Comparison of ENCODE assay signal across 1 cellular context in the genomic region with DNA sequence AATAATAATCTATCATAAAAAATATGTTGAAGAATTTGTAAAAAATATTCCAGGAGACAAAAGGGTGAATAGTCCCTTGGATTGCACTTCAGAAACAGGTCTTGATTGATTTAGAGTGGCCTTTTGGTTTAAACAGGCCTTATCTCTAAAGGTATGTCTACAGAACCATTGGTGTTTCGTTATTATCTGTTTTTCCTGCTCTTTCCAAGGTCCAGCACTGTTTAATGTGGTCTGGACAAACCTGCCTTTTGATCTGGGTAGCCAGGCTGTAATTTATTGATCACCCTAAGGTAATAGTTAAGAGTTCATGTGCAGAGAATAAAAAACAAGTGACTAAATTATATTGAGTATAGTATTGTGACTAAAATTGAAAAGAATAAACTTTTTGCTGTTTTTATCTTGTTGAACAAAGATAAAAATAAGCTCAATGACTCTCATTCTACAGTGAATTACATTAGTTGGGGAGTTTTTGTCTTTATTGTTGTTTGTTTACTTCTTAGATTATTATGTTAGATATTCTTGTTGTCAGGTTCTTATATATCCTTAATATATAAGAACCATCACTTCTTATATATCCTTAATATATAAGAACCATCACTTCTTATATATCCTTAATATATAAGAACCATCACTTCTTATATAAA.
TF ChIP-seq lines count a peak whose summit lies in the region.

No MANE protein-coding gene starts in this region.

TF ChIP-seq in HepG2, 621 proteins besides CTCF, POLR2A, EP300 and RAD21 (continued from another document and continues in another):
- TF ChIP-seq NR2F1 (CRISPR knock-in tag; IDR thresholded peaks at IDR 0.05) = peak in 1 of 2 experiments; percentile 74; a peak in 3 of 4 replicates
- TF ChIP-seq CC2D1A (CRISPR knock-in tag; IDR thresholded peaks at IDR 0.05) = no peak
- TF ChIP-seq SMYD3 (CRISPR knock-in tag; IDR thresholded peaks at IDR 0.05) = no peak
- TF ChIP-seq ZNF558 (CRISPR knock-in tag; IDR thresholded peaks at IDR 0.05; ENCODE audit: borderline replicate concordance) = no peak
- no peak for TF ChIP-seq ZZZ3 (CRISPR knock-in tag; IDR thresholded peaks at IDR 0.05; ENCODE audit: borderline replicate concordance)
- no peak for TF ChIP-seq MLLT10 (CRISPR knock-in tag; IDR thresholded peaks at IDR 0.05)
- no peak for TF ChIP-seq ZNF75D (CRISPR knock-in tag; IDR thresholded peaks at IDR 0.05; ENCODE audit: borderline replicate concordance)
- TF ChIP-seq ZNF18 (CRISPR knock-in tag; IDR thresholded peaks at IDR 0.05; ENCODE audit: insufficient replicate concordance) = no peak
- TF ChIP-seq SP2 (CRISPR knock-in tag; IDR thresholded peaks at IDR 0.05) = no peak
- TF ChIP-seq, protein P1, sequence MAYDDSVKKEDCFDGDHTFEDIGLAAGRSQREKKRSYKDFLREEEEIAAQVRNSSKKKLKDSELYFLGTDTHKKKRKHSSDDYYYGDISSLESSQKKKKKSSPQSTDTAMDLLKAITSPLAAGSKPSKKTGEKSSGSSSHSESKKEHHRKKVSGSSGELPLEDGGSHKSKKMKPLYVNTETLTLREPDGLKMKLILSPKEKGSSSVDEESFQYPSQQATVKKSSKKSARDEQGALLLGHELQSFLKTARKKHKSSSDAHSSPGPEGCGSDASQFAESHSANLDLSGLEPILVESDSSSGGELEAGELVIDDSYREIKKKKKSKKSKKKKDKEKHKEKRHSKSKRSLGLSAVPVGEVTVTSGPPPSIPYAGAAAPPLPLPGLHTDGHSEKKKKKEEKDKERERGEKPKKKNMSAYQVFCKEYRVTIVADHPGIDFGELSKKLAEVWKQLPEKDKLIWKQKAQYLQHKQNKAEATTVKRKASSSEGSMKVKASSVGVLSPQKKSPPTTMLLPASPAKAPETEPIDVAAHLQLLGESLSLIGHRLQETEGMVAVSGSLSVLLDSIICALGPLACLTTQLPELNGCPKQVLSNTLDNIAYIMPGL (CRISPR knock-in tag; IDR thresholded peaks at IDR 0.05; ENCODE audit: borderline replicate concordance in 1 of 2, low read depth in 1 of 2) = no peak
- no peak for TF ChIP-seq ZNF460 (CRISPR knock-in tag; IDR thresholded peaks at IDR 0.05; ENCODE audit: borderline replicate concordance)
- TF ChIP-seq FOXP4 (CRISPR knock-in tag; IDR thresholded peaks at IDR 0.05) = peak; percentile 98
- TF ChIP-seq ZNF704 (CRISPR knock-in tag; IDR thresholded peaks at IDR 0.05; ENCODE audit: borderline replicate concordance) = no peak
- TF ChIP-seq PITX1 (CRISPR knock-in tag; IDR thresholded peaks at IDR 0.05) = peak; percentile 93
- TF ChIP-seq YY1 (IDR thresholded peaks at IDR 0.05; ENCODE audit: insufficient read depth, insufficient replicate concordance, low read depth, low read length) = no peak
- TF ChIP-seq ZNF780A (CRISPR knock-in tag; IDR thresholded peaks at IDR 0.05) = no peak
- TF ChIP-seq ESRRA (CRISPR knock-in tag; IDR thresholded peaks at IDR 0.05; ENCODE audit: low read depth) = 0 out of 2 replicates have a peak, but pooled peaks have one; percentile 23
- TF ChIP-seq, protein P2, sequence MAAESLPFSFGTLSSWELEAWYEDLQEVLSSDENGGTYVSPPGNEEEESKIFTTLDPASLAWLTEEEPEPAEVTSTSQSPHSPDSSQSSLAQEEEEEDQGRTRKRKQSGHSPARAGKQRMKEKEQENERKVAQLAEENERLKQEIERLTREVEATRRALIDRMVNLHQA (CRISPR knock-in tag; IDR thresholded peaks at IDR 0.05) = 0 out of 2 replicates have a peak, but pooled peaks have one; percentile 36
- TF ChIP-seq, protein P3, sequence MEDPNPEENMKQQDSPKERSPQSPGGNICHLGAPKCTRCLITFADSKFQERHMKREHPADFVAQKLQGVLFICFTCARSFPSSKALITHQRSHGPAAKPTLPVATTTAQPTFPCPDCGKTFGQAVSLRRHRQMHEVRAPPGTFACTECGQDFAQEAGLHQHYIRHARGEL (CRISPR knock-in tag; IDR thresholded peaks at IDR 0.05) = no peak
- TF ChIP-seq ZNF878 (CRISPR knock-in tag; IDR thresholded peaks at IDR 0.05) = no peak
- no peak for TF ChIP-seq CENPX (CRISPR knock-in tag; IDR thresholded peaks at IDR 0.05)
- TF ChIP-seq ZNF891 (CRISPR knock-in tag; IDR thresholded peaks at IDR 0.05) = no peak
- TF ChIP-seq STAG1 (CRISPR knock-in tag; IDR thresholded peaks at IDR 0.05) = peak; percentile 30; the same call in 1 of the 2 replicates
- no peak for TF ChIP-seq ZNF143 (CRISPR knock-in tag; IDR thresholded peaks at IDR 0.05)
- TF ChIP-seq ZNF687 (CRISPR knock-in tag; IDR thresholded peaks at IDR 0.05) = no peak
- TF ChIP-seq NFYC (CRISPR knock-in tag; IDR thresholded peaks at IDR 0.05) = no peak
- TF ChIP-seq, protein P4, sequence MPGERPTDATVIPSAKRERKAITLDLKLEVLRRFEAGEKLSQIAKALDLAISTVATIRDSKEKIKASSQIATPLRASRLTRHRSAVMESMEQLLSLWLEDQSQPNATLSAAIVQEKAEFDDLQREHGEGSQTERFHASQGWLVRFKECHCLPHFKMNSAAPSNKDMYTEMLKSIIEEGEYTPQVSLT (CRISPR knock-in tag; IDR thresholded peaks at IDR 0.05; ENCODE audit: borderline replicate concordance, low read depth) = no peak
- TF ChIP-seq ZNF569 (CRISPR knock-in tag; IDR thresholded peaks at IDR 0.05; ENCODE audit: borderline replicate concordance) = no peak
- TF ChIP-seq PBX2 (CRISPR knock-in tag; IDR thresholded peaks at IDR 0.05) = no peak
- no peak for TF ChIP-seq ZFP36 (IDR thresholded peaks at IDR 0.05; ENCODE audit: borderline replicate concordance, low read depth, low read length, partially characterized antibody)
- TF ChIP-seq PHF20 (CRISPR knock-in tag; IDR thresholded peaks at IDR 0.05) = no peak
- TF ChIP-seq MLXIP (CRISPR knock-in tag; IDR thresholded peaks at IDR 0.05; ENCODE audit: borderline replicate concordance) = no peak
- TF ChIP-seq, protein P5, sequence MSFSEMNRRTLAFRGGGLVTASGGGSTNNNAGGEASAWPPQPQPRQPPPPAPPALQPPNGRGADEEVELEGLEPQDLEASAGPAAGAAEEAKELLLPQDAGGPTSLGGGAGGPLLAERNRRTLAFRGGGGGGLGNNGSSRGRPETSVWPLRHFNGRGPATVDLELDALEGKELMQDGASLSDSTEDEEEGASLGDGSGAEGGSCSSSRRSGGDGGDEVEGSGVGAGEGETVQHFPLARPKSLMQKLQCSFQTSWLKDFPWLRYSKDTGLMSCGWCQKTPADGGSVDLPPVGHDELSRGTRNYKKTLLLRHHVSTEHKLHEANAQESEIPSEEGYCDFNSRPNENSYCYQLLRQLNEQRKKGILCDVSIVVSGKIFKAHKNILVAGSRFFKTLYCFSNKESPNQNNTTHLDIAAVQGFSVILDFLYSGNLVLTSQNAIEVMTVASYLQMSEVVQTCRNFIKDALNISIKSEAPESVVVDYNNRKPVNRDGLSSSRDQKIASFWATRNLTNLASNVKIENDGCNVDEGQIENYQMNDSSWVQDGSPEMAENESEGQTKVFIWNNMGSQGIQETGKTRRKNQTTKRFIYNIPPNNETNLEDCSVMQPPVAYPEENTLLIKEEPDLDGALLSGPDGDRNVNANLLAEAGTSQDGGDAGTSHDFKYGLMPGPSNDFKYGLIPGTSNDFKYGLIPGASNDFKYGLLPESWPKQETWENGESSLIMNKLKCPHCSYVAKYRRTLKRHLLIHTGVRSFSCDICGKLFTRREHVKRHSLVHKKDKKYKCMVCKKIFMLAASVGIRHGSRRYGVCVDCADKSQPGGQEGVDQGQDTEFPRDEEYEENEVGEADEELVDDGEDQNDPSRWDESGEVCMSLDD (CRISPR knock-in tag; IDR thresholded peaks at IDR 0.05; ENCODE audit: borderline replicate concordance) = no peak
- no peak for TF ChIP-seq ZBTB1 (CRISPR knock-in tag; IDR thresholded peaks at IDR 0.05; ENCODE audit: borderline replicate concordance)
- no peak for TF ChIP-seq SETDB1 (CRISPR knock-in tag; IDR thresholded peaks at IDR 0.05; ENCODE audit: borderline replicate concordance)
- TF ChIP-seq KDM3A (CRISPR knock-in tag; IDR thresholded peaks at IDR 0.05; ENCODE audit: low read depth) = 0 out of 2 replicates have a peak, but pooled peaks have one; percentile 23
- peak; percentile 90 for TF ChIP-seq TBX3 (IDR thresholded peaks at IDR 0.05; ENCODE audit: borderline replicate concordance)
- TF ChIP-seq ERF (CRISPR knock-in tag; IDR thresholded peaks at IDR 0.05) = peak; percentile 49; the same call in 1 of the 2 replicates
